ENCODE assay signal across 8 cellular contexts in the genomic region with DNA sequence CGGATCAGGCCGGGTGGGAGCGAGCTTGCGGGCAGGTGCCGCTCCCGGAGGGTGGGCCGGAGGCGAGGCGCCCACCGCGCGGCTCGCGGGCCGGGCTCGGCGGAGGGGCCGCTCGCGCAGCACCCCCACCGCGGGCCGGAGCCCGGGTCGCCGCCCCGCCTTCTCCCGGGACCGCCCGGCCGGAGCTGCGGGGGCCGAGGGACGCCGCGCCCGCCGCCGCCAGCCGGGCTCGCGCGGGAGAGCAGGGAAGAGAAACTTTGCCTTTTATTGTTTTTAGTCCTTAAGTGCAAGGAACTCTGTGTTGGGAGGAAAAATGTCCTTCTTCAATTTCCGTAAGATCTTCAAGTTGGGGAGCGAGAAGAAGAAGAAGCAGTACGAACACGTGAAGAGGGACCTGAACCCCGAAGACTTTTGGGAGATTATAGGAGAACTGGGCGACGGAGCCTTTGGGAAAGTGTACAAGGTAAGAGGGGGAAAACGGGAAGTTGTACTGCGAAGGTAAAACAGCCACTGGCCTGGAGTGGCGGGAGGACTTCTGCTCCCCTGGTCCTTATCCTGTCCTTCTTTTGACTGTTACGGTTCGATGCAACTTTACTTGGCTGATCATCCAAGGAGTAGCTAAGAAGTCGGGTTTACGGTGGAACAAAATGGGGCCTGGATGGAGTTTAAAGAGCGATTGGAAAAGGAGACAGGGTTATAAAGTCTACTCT. TPM values are rescaled to one million over a fixed set of nuclear protein-coding genes. Genes with fewer than 3 reads are reported as not detected.
DNase-seq lines count a peak whose midpoint lies in the region; ATAC-seq and TF ChIP-seq lines count a peak whose summit lies in the region.

No MANE protein-coding gene starts in this region.

- intact Hi-C loops in lower leg skin (cut with DNase I; ENCODE audit: low total_unique reads), result no loop called here

- 2% methylated on average over 20 of the region's 58 CpGs for WGBS in SK-N-SH (ENCODE audit: low lambda C conversion rate)
- WGBS in lower leg skin, 2 donors, result 1% methylated on average over 40 to 58 of the region's 58 CpGs

- H3F3A ChIP-seq in SK-N-SH (replicated peaks; ENCODE audit: insufficient read depth), result no peaks in the 10 kb centered on the region

- CTCF ChIA-PET in SK-N-SH (lab: Yijun Ruan, JAX), result interaction anchor here (0.7 to 2.2 kb wide), 6 partner anchors 16 to 281 kb away, joined by 3 to 11 read pairs (median 4); a partner anchor contains a TSS

- H3K9me2 ChIP-seq in SK-N-SH, result no peaks in the 10 kb centered on the region

- H3K36me3 ChIP-seq in SK-N-SH (replicated peaks in 1 of 2; ENCODE audit: control insufficient read depth in 1 of 2, insufficient read depth in 2 of 2, low read length in 1 of 2), result peaks cover 0 to under 1% of the 10 kb centered on the region in 2 experiments

- H3K79me2 ChIP-seq in SK-N-SH (ENCODE audit: insufficient read depth), result peaks cover 52% of the 10 kb centered on the region

- peaks cover 9 to 10% of the 10 kb centered on the region in 2 experiments; a peak in 3 of 4 replicates for H3K4me1 ChIP-seq in SK-N-SH (ENCODE audit: control insufficient read depth in 1 of 2, insufficient read depth in 2 of 2, low read depth in 1 of 2, low read length in 1 of 2)

- TF ChIP-seq POLR2A in lower leg skin (IDR thresholded peaks at IDR 0.05), result no peak

- H3K4me2 ChIP-seq in SK-N-SH, result peak overlapping the region; percentile 82

- TF ChIP-seq EP300 in SK-N-SH (IDR thresholded peaks at IDR 0.05; ENCODE audit: borderline replicate concordance in 1 of 2, low read depth in 1 of 2, low read length in 1 of 2), result no peak

- H2AFZ ChIP-seq in SK-N-SH (ENCODE audit: low read depth), result peak overlapping the region; percentile 74; the same call in 1 of the 2 replicates

- peak overlapping the region; percentile 79 to 95 for H3K4me3 ChIP-seq in SK-N-SH (ENCODE audit: low read depth in 2 of 2, low read length in 1 of 2)
- H3K4me3 ChIP-seq in lower leg skin (ENCODE audit: low read depth, poor library complexity, severe bottlenecking), result peak overlapping the region; percentile 84

- no peak for TF ChIP-seq RAD21 in SK-N-SH (IDR thresholded peaks at IDR 0.05; ENCODE audit: low read length)

- H3K9ac ChIP-seq in SK-N-SH, result peak overlapping the region; percentile 89

- TF ChIP-seq CTCF in SK-N-SH (IDR thresholded peaks at IDR 0.05) (no peak), lower leg skin (IDR thresholded peaks at IDR 0.05) (no peak)

- peak; percentile 43 for ATAC-seq in GM19452 (IDR thresholded peaks at IDR 0.05; ENCODE audit: unreplicated experiment)
- ATAC-seq in HG03457 (IDR thresholded peaks at IDR 0.05; ENCODE audit: unreplicated experiment), result peak; percentile 43

- H3K27me3 ChIP-seq in SK-N-SH (ENCODE audit: insufficient read depth), result no peaks in the 10 kb centered on the region

- POLR2A ChIA-PET in SK-N-SH (lab: Yijun Ruan, JAX), result interaction anchor here (1.2 kb wide), 1 partner anchor 154 kb away, joined by 3 read pairs; a partner anchor contains a TSS

- peak; percentile 46 for DNase-seq in ELF-1 (ENCODE audit: low read depth, low spot score)
- DNase-seq in SK-N-SH, result peak; percentile 88
- peak; percentile 54 for DNase-seq in dermis blood vessel endothelial cell
- no peak for DNase-seq in lower leg skin (ENCODE audit: low spot score in 2 of 2)
- DNase-seq in NCI-H1417 treated with DMSO at 0.1 percent for 48 hours (lab: John Stamatoyannopoulos, UW), result no peak

- peak overlapping the region; percentile 74 to 78 for H3K27ac ChIP-seq in SK-N-SH (ENCODE audit: low read depth in 2 of 2, low read length in 1 of 2)
- H3K27ac ChIP-seq in temporal lobe (ENCODE audit: low read depth, low read length), result peak overlapping the region; percentile 61

- no peaks in the 10 kb centered on the region for H3K9me3 ChIP-seq in SK-N-SH

- H4K20me1 ChIP-seq in SK-N-SH (ENCODE audit: insufficient read depth), result peaks cover 42% of the 10 kb centered on the region

TF ChIP-seq in SK-N-SH, 30 proteins besides CTCF, POLR2A, EP300 and RAD21:
- no peak for TF ChIP-seq TAF1 (IDR thresholded peaks at IDR 0.05; ENCODE audit: borderline replicate concordance, low read depth, low read length)
- TF ChIP-seq MXI1 (IDR thresholded peaks at IDR 0.05; ENCODE audit: low read depth, low read length), result peak; percentile 39; the same call in 1 of the 2 replicates

RNA-seq across cellular contexts. Expression of a gene that starts 0.6 kb away (rescaled TPM):
- 3.4 and 4.0 TPM in 2 replicates for polyA plus RNA-seq in SK-N-SH (2012; rRNA removed)
- 5.2 and 7.9 TPM in 2 replicates for polyA plus RNA-seq in SK-N-SH (2012; cell fraction: cytosol; rRNA removed)
- polyA plus RNA-seq in SK-N-SH (2012; cell fraction: nucleus; rRNA removed), result 2.0 and 4.9 TPM in 2 replicates
- total RNA-seq in dermis blood vessel endothelial cell, result 80.3 and 99.9 TPM in 2 replicates
- 10 to 100 TPM; 49.2 to 68.6 (median 51.7) TPM for total RNA-seq in lower leg skin
- total RNA-seq in temporal lobe, result 50.6 TPM

RNA-seq across cellular contexts. Expression of a gene that starts 49.6 kb away (rescaled TPM):
- 22.1 and 24.7 TPM in 2 replicates for polyA plus RNA-seq in SK-N-SH (2012; rRNA removed)
- 28.2 and 28.6 TPM in 2 replicates for polyA plus RNA-seq in SK-N-SH (2012; cell fraction: cytosol; rRNA removed)
- polyA plus RNA-seq in SK-N-SH (2012; cell fraction: nucleus; rRNA removed), result 11.1 and 13.0 TPM in 2 replicates
- 39.4 and 39.5 TPM in 2 replicates for total RNA-seq in dermis blood vessel endothelial cell
- 10 to 100 TPM; 13.0 to 33.3 (median 18.4) TPM for total RNA-seq in lower leg skin
- total RNA-seq in temporal lobe, result 4.9 TPM

Comparison
In these comparisons a context has a peak if more than half of its experiments do, and no peak if none do; other contexts are left out.
1. DNase-seq: peak in ELF-1 (single experiment), SK-N-SH (single experiment) and dermis blood vessel endothelial cell (single experiment); none in lower leg skin (0 of 2) and NCI-H1417 treated with DMSO at 0.1 percent for 48 hours (single experiment).